ENCODE assay signal across 8 cellular contexts in the genomic region with DNA sequence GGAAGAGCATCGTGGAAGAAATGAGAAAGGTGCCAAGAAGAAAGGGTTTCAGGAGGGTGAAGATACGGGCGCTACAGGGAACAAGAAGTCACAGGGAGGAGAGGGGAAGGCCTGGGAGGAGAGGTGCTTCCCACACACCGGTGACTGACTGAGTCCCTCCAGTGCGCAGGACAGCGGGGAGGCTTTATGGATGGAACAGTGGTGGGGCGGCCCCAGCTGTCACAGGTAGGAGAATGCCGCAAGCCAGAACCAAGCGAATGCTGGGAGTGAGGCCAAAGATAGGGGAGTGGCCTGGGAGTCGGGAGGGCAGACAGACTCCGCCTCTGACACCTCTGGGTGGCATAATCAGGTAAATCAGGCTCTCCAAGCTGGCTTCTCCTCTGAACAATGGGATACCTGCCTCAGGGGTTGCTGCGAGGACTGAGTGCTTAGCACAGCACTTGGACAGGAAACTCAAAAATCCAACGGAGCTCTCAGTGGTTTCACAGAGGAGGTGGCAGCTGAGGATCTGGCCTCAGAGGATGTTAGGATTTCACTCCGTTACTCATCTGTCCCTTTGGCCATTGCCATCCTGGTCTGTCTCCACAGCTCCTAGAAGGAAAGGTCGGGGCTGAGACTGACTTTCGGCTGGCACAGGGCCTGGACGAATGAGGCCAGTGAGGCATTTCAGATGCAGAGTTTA. TPM values are rescaled to one million over a fixed set of nuclear protein-coding genes. Genes with fewer than 3 reads are reported as not detected.
DNase-seq lines count a peak whose midpoint lies in the region; FAIRE-seq and TF ChIP-seq lines count a peak whose summit lies in the region.

No MANE protein-coding gene starts in this region.

- POLR2A ChIA-PET in HEK293 (lab: Yijun Ruan, JAX): interaction anchor here (0.6 to 3.3 kb wide), 23 partner anchors 9 to 354 kb away, joined by 3 to 48 read pairs (median 4); partner anchors contain the start of genes ACLY, DNAJC7, EIF1 and KAT2A
- POLR2A ChIA-PET in activated CD4-positive, alpha-beta memory T cell treated with anti-CD3 and anti-CD28 coated beads for 36 hours (lab: Charles Lee): interaction anchor here (0.6 to 4.0 kb wide), 13 partner anchors 35 to 276 kb away, joined by 3 to 33 read pairs (median 4); partner anchors contain the start of genes ACLY, DHX58, DNAJC7 and NKIRAS2

- H4K20me1 ChIP-seq in BLaER1 treated with 17β-estradiol and CSF1 and Interleukin-3, amounts not matched to agents 10 nM and 100 nM: peaks cover 25 to 40% (median 35%) of the 10 kb centered on the region in 11 experiments; a peak in 20 of 22 replicates

- DNase-seq in NCI-H2227 (lab: John Stamatoyannopoulos, UW; ENCODE audit: unreplicated experiment) (peak; percentile 82), D721Med (ENCODE audit: insufficient read length, low spot score) (no peak)
- DNase-seq in activated CD4-positive, alpha-beta memory T cell treated with anti-CD3 and anti-CD28 coated beads for 36 hours: peak; percentile 84
- peak; percentile 53 for DNase-seq in effector CD4-positive, alpha-beta T cell
- peak; percentile 14 to 20 for DNase-seq in stimulated activated CD8-positive, alpha-beta memory T cell treated with anti-CD3 and anti-CD28 coated beads, Interleukin-4, amount 100 ng/mL, for 4 hours (ENCODE audit: low read depth in 2 of 2, low spot score in 1 of 2)

- H3K4me3 ChIP-seq in BLaER1 treated with 17β-estradiol and CSF1 and Interleukin-3, amounts not matched to agents 10 nM and 100 nM: peak overlapping the region; percentile 67 to 99 (median 89)
- H3K4me3 ChIP-seq in HEK293 (ENCODE audit: low read depth, low read length) (peak overlapping the region; percentile 76), mesodermal cell (ENCODE audit: extremely low read depth, insufficient read depth, low read length, poor library complexity, severe bottlenecking) (peak overlapping the region; percentile 90)

- H3K4me2 ChIP-seq in BLaER1 treated with 17β-estradiol and CSF1 and Interleukin-3, amounts not matched to agents 10 nM and 100 nM: peak overlapping the region; percentile 75 to 100 (median 92)

- no peaks in the 10 kb centered on the region for H3K27me3 Mint-ChIP-seq in activated CD4-positive, alpha-beta memory T cell treated with anti-CD3 and anti-CD28 coated beads for 36 hours

- H3K36me3 Mint-ChIP-seq in activated CD4-positive, alpha-beta memory T cell treated with anti-CD3 and anti-CD28 coated beads for 36 hours: peaks cover 12% of the 10 kb centered on the region

- intact Hi-C loops in activated CD4-positive, alpha-beta memory T cell treated with anti-CD3 and anti-CD28 coated beads for 36 hours (cut with micrococcal nuclease): loop anchor here (2.0 to 5.0 kb wide), 5 partner anchors 35 to 189 kb away; partner anchors contain the start of genes ACLY, DNAJC7, ODAD4 and RAB5C

- H3K9me3 ChIP-seq in BLaER1 treated with 17β-estradiol and CSF1 and Interleukin-3, amounts not matched to agents 10 nM and 100 nM (replicated peaks in 1 of 11): no peaks in the 10 kb centered on the region
- H3K9me3 ChIP-seq in HEK293 (ENCODE audit: control insufficient read depth, insufficient read depth, low read depth, low read length) (no peaks in the 10 kb centered on the region), mesodermal cell (ENCODE audit: control insufficient read depth, low read length) (no peaks in the 10 kb centered on the region)

- peaks cover 51 to 84% (median 69%) of the 10 kb centered on the region in 10 experiments for H3K4me1 ChIP-seq in BLaER1 treated with 17β-estradiol and CSF1 and Interleukin-3, amounts not matched to agents 10 nM and 100 nM
- 0 out of 2 replicates have a peak, but pooled peaks cover 4% of the 10 kb centered on the region for H3K4me1 ChIP-seq in HEK293 (ENCODE audit: control insufficient read depth, insufficient read depth, low read length)
- peaks cover 6% of the 10 kb centered on the region for H3K4me1 ChIP-seq in mesodermal cell (ENCODE audit: control insufficient read depth, insufficient read depth, low read length, poor library complexity, severe bottlenecking)

- H3K9me3 Mint-ChIP-seq in activated CD4-positive, alpha-beta memory T cell treated with anti-CD3 and anti-CD28 coated beads for 36 hours: no peaks in the 10 kb centered on the region

- peak overlapping the region; percentile 89 to 99 (median 96) for H3K9ac ChIP-seq in BLaER1 treated with 17β-estradiol and CSF1 and Interleukin-3, amounts not matched to agents 10 nM and 100 nM

- CTCF ChIA-PET in HEK293 (lab: Yijun Ruan, JAX): interaction anchor here (0.6 to 12.1 kb wide), 10 partner anchors 9 to 441 kb away, joined by 3 to 142 read pairs (median 4); partner anchors contain the start of genes DNAJC7, GAST and NKIRAS2
- CTCF ChIA-PET in activated CD4-positive, alpha-beta memory T cell treated with anti-CD3 and anti-CD28 coated beads for 36 hours (lab: Charles Lee): interaction anchor here (0.5 to 6.0 kb wide), 20 partner anchors 33 to 270 kb away, joined by 3 to 58 read pairs (median 4); partner anchors contain the start of genes DHX58, DNAJC7, KCNH4 and NKIRAS2

- no peaks in the 10 kb centered on the region for H3K27me3 ChIP-seq in BLaER1 treated with 17β-estradiol and CSF1 and Interleukin-3, amounts not matched to agents 10 nM and 100 nM

- H3K4me1 Mint-ChIP-seq in activated CD4-positive, alpha-beta memory T cell treated with anti-CD3 and anti-CD28 coated beads for 36 hours (ENCODE audit: low read depth): peaks cover 36% of the 10 kb centered on the region

- no peak for FAIRE-seq in D721Med (lab: Jason Lieb, UNC)

- H3K4me3 Mint-ChIP-seq in activated CD4-positive, alpha-beta memory T cell treated with anti-CD3 and anti-CD28 coated beads for 36 hours: peak overlapping the region; percentile 78

- TF ChIP-seq CTCF in HEK293 (tag by site-specific recombination; IDR thresholded peaks at IDR 0.05) (no peak), D721Med (IDR thresholded peaks at IDR 0.05; ENCODE audit: insufficient read depth, missing control alignments) (no peak)

- peak overlapping the region; percentile 64 for H3K27ac Mint-ChIP-seq in activated CD4-positive, alpha-beta memory T cell treated with anti-CD3 and anti-CD28 coated beads for 36 hours

- WGBS in mesodermal cell (ENCODE audit: insufficient coverage in 2 of 2), 2 experiments: 16 to 17% methylated on average over 14 to 15 of the region's 17 CpGs

- H3K36me3 ChIP-seq in BLaER1 treated with 17β-estradiol and CSF1 and Interleukin-3, amounts not matched to agents 10 nM and 100 nM: peaks cover 29 to 33% (median 31%) of the 10 kb centered on the region in 11 experiments; a peak in 21 of 22 replicates
- H3K36me3 ChIP-seq in HEK293 (ENCODE audit: control insufficient read depth in 2 of 2, insufficient read depth in 1 of 2, low read length in 2 of 2) (peaks cover 18 to 29% of the 10 kb centered on the region in 2 experiments), mesodermal cell (ENCODE audit: control insufficient read depth, insufficient read depth, low read length) (peaks cover 29% of the 10 kb centered on the region)

- peak overlapping the region; percentile 10 to 96 (median 93); a peak in 21 of 22 replicates for H3K27ac ChIP-seq in BLaER1 treated with 17β-estradiol and CSF1 and Interleukin-3, amounts not matched to agents 10 nM and 100 nM
- H3K27ac ChIP-seq in HEK293 (ENCODE audit: extremely low read depth, low read depth, low read length) (peak overlapping the region; percentile 89), mesodermal cell (ENCODE audit: low read depth, low read length, severe bottlenecking) (peak overlapping the region; percentile 17)

TF ChIP-seq in HEK293, 187 proteins besides CTCF, POLR2A, EP300 and RAD21 (continues in another document):
- TF ChIP-seq ZNF37A (tag by site-specific recombination; IDR thresholded peaks at IDR 0.05): no peak
- TF ChIP-seq GLIS2 (tag by site-specific recombination; IDR thresholded peaks at IDR 0.05): peak; percentile 51
- TF ChIP-seq, protein P1, sequence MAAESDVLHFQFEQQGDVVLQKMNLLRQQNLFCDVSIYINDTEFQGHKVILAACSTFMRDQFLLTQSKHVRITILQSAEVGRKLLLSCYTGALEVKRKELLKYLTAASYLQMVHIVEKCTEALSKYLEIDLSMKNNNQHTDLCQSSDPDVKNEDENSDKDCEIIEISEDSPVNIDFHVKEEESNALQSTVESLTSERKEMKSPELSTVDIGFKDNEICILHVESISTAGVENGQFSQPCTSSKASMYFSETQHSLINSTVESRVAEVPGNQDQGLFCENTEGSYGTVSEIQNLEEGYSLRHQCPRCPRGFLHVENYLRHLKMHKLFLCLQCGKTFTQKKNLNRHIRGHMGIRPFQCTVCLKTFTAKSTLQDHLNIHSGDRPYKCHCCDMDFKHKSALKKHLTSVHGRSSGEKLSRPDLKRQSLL (tag by site-specific recombination; IDR thresholded peaks at IDR 0.05): no peak
- TF ChIP-seq, protein P2, sequence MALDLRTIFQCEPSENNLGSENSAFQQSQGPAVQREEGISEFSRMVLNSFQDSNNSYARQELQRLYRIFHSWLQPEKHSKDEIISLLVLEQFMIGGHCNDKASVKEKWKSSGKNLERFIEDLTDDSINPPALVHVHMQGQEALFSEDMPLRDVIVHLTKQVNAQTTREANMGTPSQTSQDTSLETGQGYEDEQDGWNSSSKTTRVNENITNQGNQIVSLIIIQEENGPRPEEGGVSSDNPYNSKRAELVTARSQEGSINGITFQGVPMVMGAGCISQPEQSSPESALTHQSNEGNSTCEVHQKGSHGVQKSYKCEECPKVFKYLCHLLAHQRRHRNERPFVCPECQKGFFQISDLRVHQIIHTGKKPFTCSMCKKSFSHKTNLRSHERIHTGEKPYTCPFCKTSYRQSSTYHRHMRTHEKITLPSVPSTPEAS (tag by site-specific recombination; IDR thresholded peaks at IDR 0.05): no peak
- TF ChIP-seq ZNF707 (tag by site-specific recombination; IDR thresholded peaks at IDR 0.05): no peak
- TF ChIP-seq ZNF624 (tag by site-specific recombination; IDR thresholded peaks at IDR 0.05): no peak
- peak; percentile 94 for TF ChIP-seq ZNF600 (tag by site-specific recombination; IDR thresholded peaks at IDR 0.05)

RNA-seq across cellular contexts. Expression of gene CNP, which starts 0.8 kb away (rescaled TPM):
- 10 to 100 TPM; 66.6 to 68.0 TPM for total RNA-seq in activated CD4-positive, alpha-beta memory T cell treated with anti-CD3 and anti-CD28 coated beads for 36 hours
- 57.5 TPM for polyA plus RNA-seq in mesodermal cell (2013, experiment 1 of 2)
- 48.9 TPM for polyA plus RNA-seq in mesodermal cell (2013, experiment 2 of 2)

RNA-seq across cellular contexts. Expression of gene ODAD4, which starts 35.4 kb away (rescaled TPM):
- total RNA-seq in activated CD4-positive, alpha-beta memory T cell treated with anti-CD3 and anti-CD28 coated beads for 36 hours: 1 to 10 TPM in 1 of 2 experiments, under 1 TPM in 1; 0.77 to 1.4 TPM
- 2.9 TPM for polyA plus RNA-seq in mesodermal cell (2013, experiment 1 of 2)
- 2.3 TPM for polyA plus RNA-seq in mesodermal cell (2013, experiment 2 of 2)

RNA-seq across cellular contexts. Expression of gene ACLY, which starts 47.1 kb away (rescaled TPM):
- total RNA-seq in activated CD4-positive, alpha-beta memory T cell treated with anti-CD3 and anti-CD28 coated beads for 36 hours: 100 to 1,000 TPM; 186 to 203 TPM
- 278 TPM for polyA plus RNA-seq in mesodermal cell (2013, experiment 1 of 2)
- polyA plus RNA-seq in mesodermal cell (2013, experiment 2 of 2): 242 TPM

RNA-seq across cellular contexts. Expression of gene DNAJC7, which starts 51.4 kb away (rescaled TPM):
- 10 to 100 TPM; 79.7 to 80.9 TPM for total RNA-seq in activated CD4-positive, alpha-beta memory T cell treated with anti-CD3 and anti-CD28 coated beads for 36 hours
- 73.8 TPM for polyA plus RNA-seq in mesodermal cell (2013, experiment 1 of 2)
- 81.4 TPM for polyA plus RNA-seq in mesodermal cell (2013, experiment 2 of 2)

RNA-seq across cellular contexts. Expression of gene NKIRAS2, which starts 54.1 kb away (rescaled TPM):
- total RNA-seq in activated CD4-positive, alpha-beta memory T cell treated with anti-CD3 and anti-CD28 coated beads for 36 hours: 10 to 100 TPM; 15.6 to 16.1 TPM
- polyA plus RNA-seq in mesodermal cell (2013, experiment 1 of 2): 53.9 TPM
- polyA plus RNA-seq in mesodermal cell (2013, experiment 2 of 2): 46.3 TPM

Comparison
In these comparisons a context has a peak if more than half of its experiments do, and no peak if none do; other contexts are left out.
1. H3K27ac ChIP-seq: peak in every context shown above with its lines; median percentile 93 in BLaER1 treated with 17β-estradiol and CSF1 and Interleukin-3, amounts not matched to agents 10 nM and 100 nM; 89 in HEK293; 17 in mesodermal cell.